In genomic region chr17:82351254-82351712, GRCh38 we compare ENCODE assay signal across 12 cellular contexts. TPM values are rescaled to one million over a fixed set of nuclear protein-coding genes. Genes with fewer than 3 reads are reported as not detected.
DNase-seq lines count a peak whose midpoint lies in the region; ATAC-seq and TF ChIP-seq lines count a peak whose summit lies in the region.
"Had no signal": no experiment of that assay in that cellular context is flagged by ENCODE, and none has a peak within 500 bp of the region (broad histone marks: within the 10 kb centered on the region; RNA-seq: fewer than 3 reads in every experiment).

No MANE protein-coding gene starts in this region.

- peak overlapping the region in 1 of 4 donors; percentile 67 for H3K4me3 Mint-ChIP-seq in IgD-negative memory B cell
- no peak overlapping the region for H3K4me3 Mint-ChIP-seq in CD14-positive monocyte
- no peak overlapping the region for H3K4me3 Mint-ChIP-seq in progenitor cell of endocrine pancreas (ENCODE audit: low read depth)
- H3K4me3 Mint-ChIP-seq: activated naive CD8-positive, alpha-beta T cell treated with anti-CD3 and anti-CD28 coated beads, Interleukin-2, amount 10 ng/mL, durations not matched to agents 7 days and 5 days; stimulated activated naive CD8-positive, alpha-beta T cell treated with anti-CD3 and anti-CD28 coated beads, Interleukin-15, Interleukin-2, amounts not matched to agents 100 ng/mL and 50 ng/mL, for 24 hours had no signal

- H3K9me2 ChIP-seq in DOHH2 (replicated peaks; ENCODE audit: control insufficient read depth, low read length), result no peaks in the 10 kb centered on the region

- H3K4me1 ChIP-seq in DOHH2 (ENCODE audit: control insufficient read depth, low read length) (peaks cover 37% of the 10 kb centered on the region), right cardiac atrium (ENCODE audit: control insufficient read depth, insufficient read depth, low read length) (no peaks in the 10 kb centered on the region)
- H3K4me1 ChIP-seq: prostate gland had no signal

- peak overlapping the region; percentile 71 for H3K4me2 ChIP-seq in DOHH2 (ENCODE audit: low read length)

- H3K36me3 ChIP-seq in DOHH2 (ENCODE audit: control insufficient read depth, low read length), result no peaks in the 10 kb centered on the region
- H3K36me3 ChIP-seq: colonic mucosa, prostate gland had no signal

- peak; percentile 69 for ATAC-seq in GM21423 (IDR thresholded peaks at IDR 0.05; ENCODE audit: unreplicated experiment)
- peak; percentile 4 to 14 for ATAC-seq in right cardiac atrium

- H3K27me3 ChIP-seq in DOHH2 (ENCODE audit: control insufficient read depth, low read length), result no peaks in the 10 kb centered on the region
- no peaks in the 10 kb centered on the region for H3K27me3 ChIP-seq in right cardiac atrium (ENCODE audit: control insufficient read depth, insufficient read depth)
- H3K27me3 ChIP-seq: colonic mucosa had no signal

- H3K27ac Mint-ChIP-seq in IgD-negative memory B cell, result peak overlapping the region in 2 of 3 donors; percentile 23 to 65
- peak overlapping the region in 2 of 7 donors; percentile 13 to 48 for H3K27ac Mint-ChIP-seq in CD14-positive monocyte
- no peak overlapping the region for H3K27ac Mint-ChIP-seq in progenitor cell of endocrine pancreas
- H3K27ac Mint-ChIP-seq: activated naive CD8-positive, alpha-beta T cell treated with anti-CD3 and anti-CD28 coated beads, Interleukin-2, amount 10 ng/mL, durations not matched to agents 7 days and 5 days; stimulated activated naive CD8-positive, alpha-beta T cell treated with anti-CD3 and anti-CD28 coated beads, Interleukin-15, Interleukin-2, amounts not matched to agents 100 ng/mL and 50 ng/mL, for 24 hours had no signal

- DNase-seq in right cardiac atrium, result no peak
- no peak for DNase-seq in CD14-positive monocyte (ENCODE audit: low spot score)
- DNase-seq in activated CD8-positive, alpha-beta memory T cell treated with anti-CD3 and anti-CD28 coated beads, Interleukin-2, amount 50 U/mL, for 4 hours, result no peak
- DNase-seq in activated CD8-positive, alpha-beta memory T cell treated with anti-CD3 and anti-CD28 coated beads for 24 hours, result no peak
- no peak for DNase-seq in progenitor cell of endocrine pancreas (ENCODE audit: low spot score, unreplicated experiment)

- TF ChIP-seq CTCF in DOHH2 (IDR thresholded peaks at IDR 0.05; ENCODE audit: low read depth, low read length, poor library complexity, severe bottlenecking) (no peak), CD14-positive monocyte (IDR thresholded peaks at IDR 0.05) (no peak), progenitor cell of endocrine pancreas (IDR thresholded peaks at IDR 0.05; ENCODE audit: unreplicated experiment) (no peak)

- H3K27me3 Mint-ChIP-seq in IgD-negative memory B cell (peaks cover 26% of the 10 kb centered on the region), CD14-positive monocyte (ENCODE audit: low read depth in 3 of 3) (peaks cover 8 to 18% (median 12%) of the 10 kb centered on the region in 3 donors), progenitor cell of endocrine pancreas (peaks cover 6% of the 10 kb centered on the region)

- H4K20me1 ChIP-seq in DOHH2 (ENCODE audit: control insufficient read depth, insufficient read depth, low read depth, low read length), result no peaks in the 10 kb centered on the region

- H3K36me3 Mint-ChIP-seq in IgD-negative memory B cell (no peaks in the 10 kb centered on the region), CD14-positive monocyte (no peaks in the 10 kb centered on the region), progenitor cell of endocrine pancreas (ENCODE audit: insufficient read depth) (no peaks in the 10 kb centered on the region)
- H3K36me3 Mint-ChIP-seq: activated naive CD8-positive, alpha-beta T cell treated with anti-CD3 and anti-CD28 coated beads, Interleukin-2, amount 10 ng/mL, durations not matched to agents 7 days and 5 days had no signal

- H3K9me3 Mint-ChIP-seq in IgD-negative memory B cell (peaks cover 0 to 2% (median 0%) of the 10 kb centered on the region in 3 donors), CD14-positive monocyte (no peaks in the 10 kb centered on the region), progenitor cell of endocrine pancreas (ENCODE audit: low read depth) (no peaks in the 10 kb centered on the region)
- H3K9me3 Mint-ChIP-seq: activated naive CD8-positive, alpha-beta T cell treated with anti-CD3 and anti-CD28 coated beads, Interleukin-2, amount 10 ng/mL, durations not matched to agents 7 days and 5 days; stimulated activated naive CD8-positive, alpha-beta T cell treated with anti-CD3 and anti-CD28 coated beads, Interleukin-15, Interleukin-2, amounts not matched to agents 100 ng/mL and 50 ng/mL, for 24 hours had no signal

- H3K4me1 Mint-ChIP-seq in IgD-negative memory B cell (peaks cover 2 to 6% (median 5%) of the 10 kb centered on the region in 3 donors), CD14-positive monocyte (peaks cover 9% of the 10 kb centered on the region), progenitor cell of endocrine pancreas (ENCODE audit: low read depth) (peaks cover 22% of the 10 kb centered on the region)

- H3F3A ChIP-seq in DOHH2 (ENCODE audit: control insufficient read depth, insufficient read depth), result peaks cover 7% of the 10 kb centered on the region

- 62% methylated on average over 21 of the region's 21 CpGs for WGBS in right cardiac atrium

- H3K79me2 ChIP-seq in DOHH2 (ENCODE audit: control insufficient read depth, low read length), result no peaks in the 10 kb centered on the region

- intact Hi-C loops in right cardiac atrium (cut with DNase I) (loop anchor here (1.0 to 10.0 kb wide), 5 partner anchors 63 to 424 kb away; partner anchors contain the start of genes HEXD (in 2 of the 4) and OGFOD3 (in 2 of the 4)), CD14-positive monocyte (cut with micrococcal nuclease) (loop anchor here (2.0 to 10.0 kb wide), 4 partner anchors 61 to 424 kb away; no protein-coding TSS in a partner anchor)

- peak overlapping the region; percentile 88 for H3K27ac ChIP-seq in DOHH2 (ENCODE audit: low read depth, low read length)
- H3K27ac ChIP-seq in right cardiac atrium (ENCODE audit: low read length), result no peak overlapping the region
- H3K27ac ChIP-seq: colonic mucosa, prostate gland had no signal

- H3K9me3 ChIP-seq in DOHH2 (ENCODE audit: control insufficient read depth, insufficient read depth, low read length) (no peaks in the 10 kb centered on the region), right cardiac atrium (ENCODE audit: control insufficient read depth, low read length) (no peaks in the 10 kb centered on the region)
- H3K9me3 ChIP-seq: colonic mucosa, prostate gland had no signal

- H3K4me3 ChIP-seq in DOHH2 (ENCODE audit: low read length), result peak overlapping the region; percentile 58
- H3K4me3 ChIP-seq in right cardiac atrium (ENCODE audit: low read length), result no peak overlapping the region
- H3K4me3 ChIP-seq: colonic mucosa, prostate gland had no signal

RNA-seq across cellular contexts. Expression of gene TEX19, which starts 7.8 kb away (rescaled TPM):
- polyA plus RNA-seq in IgD-negative memory B cell, result 0.36 TPM
- not detected for total RNA-seq in right cardiac atrium
- polyA plus RNA-seq in right cardiac atrium, result not detected
- not detected for polyA plus RNA-seq in CD14-positive monocyte
- 0.24 TPM in 1 of 2 replicates, not detected in the other for total RNA-seq in progenitor cell of endocrine pancreas
- total RNA-seq: activated naive CD8-positive, alpha-beta T cell treated with anti-CD3 and anti-CD28 coated beads, Interleukin-2, amount 10 ng/mL, durations not matched to agents 7 days and 5 days; colonic mucosa had no signal

RNA-seq across cellular contexts. Expression of gene SECTM1, which starts 17.7 kb away (rescaled TPM):
- polyA plus RNA-seq in IgD-negative memory B cell, result 0.83 TPM
- total RNA-seq in right cardiac atrium, result 1 to 10 TPM; 2.8 to 5.7 (median 3.3) TPM
- polyA plus RNA-seq in right cardiac atrium, result 2.5 TPM
- 100 to 1,000 TPM; 136 to 209 TPM for polyA plus RNA-seq in CD14-positive monocyte
- not detected in 2 replicates for total RNA-seq in progenitor cell of endocrine pancreas

RNA-seq across cellular contexts. Expression of gene UTS2R, which starts 20.3 kb away (rescaled TPM):
- polyA plus RNA-seq in IgD-negative memory B cell (not detected), right cardiac atrium (1.0 TPM), CD14-positive monocyte (not detected)
- total RNA-seq in right cardiac atrium (1 to 10 TPM; 2.3 to 7.5 (median 4.6) TPM), progenitor cell of endocrine pancreas (0.22 TPM in 2 replicates)
- total RNA-seq: activated naive CD8-positive, alpha-beta T cell treated with anti-CD3 and anti-CD28 coated beads, Interleukin-2, amount 10 ng/mL, durations not matched to agents 7 days and 5 days; colonic mucosa; prostate gland had no signal

RNA-seq across cellular contexts. Expression of gene CD7, which starts 33.9 kb away (rescaled TPM):
- polyA plus RNA-seq in IgD-negative memory B cell, result 4.4 TPM
- 1 to 10 TPM in 2 of 4 donors, under 1 TPM in 2; 0.31 to 1.4 (median 0.80) TPM for total RNA-seq in right cardiac atrium
- 0.45 TPM for polyA plus RNA-seq in right cardiac atrium
- under 1 TPM; 0.38 to 0.42 TPM for polyA plus RNA-seq in CD14-positive monocyte
- 0.31 and 0.46 TPM in 2 replicates for total RNA-seq in progenitor cell of endocrine pancreas

Comparison
In these comparisons a context has a peak if more than half of its experiments do, and no peak if none do; other contexts are left out.
1. RNA of gene SECTM1, which starts 17.7 kb away (polyA plus RNA-seq): 136 to 209 TPM in CD14-positive monocyte; 2.5 TPM in right cardiac atrium (single experiment) and 0.83 TPM in IgD-negative memory B cell (single experiment); every median in the first group is over 10 times any median in the second.